In genomic region chr4:786861-787300, GRCh38 we compare ENCODE assay signal across 12 cellular contexts. TPM values are rescaled to one million over a fixed set of nuclear protein-coding genes. Genes with fewer than 3 reads are reported as not detected.
DNase-seq lines count a peak whose midpoint lies in the region; ATAC-seq and TF ChIP-seq lines count a peak whose summit lies in the region.
"Had no signal": no experiment of that assay in that cellular context is flagged by ENCODE, and none has a peak within 500 bp of the region (broad histone marks: within the 10 kb centered on the region; RNA-seq: fewer than 3 reads in every experiment).

No MANE protein-coding gene starts in this region.

- ATAC-seq in IMR-90 (ENCODE audit: low read depth) (no peak), lower lobe of right lung (peak in 1 of 2 donors; percentile 0)
- ATAC-seq: body of pancreas had no signal

- no peak overlapping the region for H2AK9ac ChIP-seq in IMR-90 (replicated peaks; ENCODE audit: low read depth, low read length, poor library complexity)

- H3K4ac ChIP-seq in IMR-90 (ENCODE audit: low read depth, low read length), result no peak overlapping the region

- H3K9ac ChIP-seq in IMR-90 (ENCODE audit: low read depth, low read length), result no peak overlapping the region
- H3K9ac ChIP-seq: neural progenitor cell had no signal

- peak; percentile 17; the same call in 1 of the 2 replicates for TF ChIP-seq CTCF in IMR-90 (conservative IDR thresholded peaks at IDR 0.05; ENCODE audit: low read depth, low read length)
- TF ChIP-seq CTCF in lower lobe of right lung (IDR thresholded peaks at IDR 0.05), result no peak
- no peak for TF ChIP-seq CTCF in testis (IDR thresholded peaks at IDR 0.05)

- H3K4me3 ChIP-seq in IMR-90 (ENCODE audit: insufficient read depth, low read depth, low read length), result no peak overlapping the region
- peak overlapping the region; percentile 49 for H3K4me3 ChIP-seq in lower lobe of right lung
- peak overlapping the region; percentile 44 to 54 for H3K4me3 ChIP-seq in testis
- H3K4me3 ChIP-seq: body of pancreas had no signal

- no peak overlapping the region for H3K14ac ChIP-seq in IMR-90 (replicated peaks; ENCODE audit: low read depth, low read length)

- no peak overlapping the region for H2BK120ac ChIP-seq in IMR-90 (ENCODE audit: low read depth, low read length)

- 45% methylated on average over 4 of the region's 16 CpGs; no CpG with 5 or more reads in 1 of the 2 experiments for WGBS in IMR-90 (ENCODE audit: extremely low coverage in 2 of 2, insufficient read length in 1 of 2), 2 experiments
- WGBS in testis, 2 donors, result 0 to 46% methylated on average over 1 to 16 of the region's 16 CpGs

- no peak overlapping the region for H3K23ac ChIP-seq in IMR-90 (ENCODE audit: low read depth, low read length)

- DNase-seq in IMR-90 (no peak), dermis blood vessel endothelial cell (peak; percentile 62), lower lobe of right lung (peak; percentile 54), testis (no peak), DMS79 treated with DMSO at 0.1 percent for 48 hours (lab: John Stamatoyannopoulos, UW) (no peak), GF-D8 (lab: John Stamatoyannopoulos, UW) (no peak), NCI-H524 treated with DMSO at 0.1 percent for 48 hours (lab: John Stamatoyannopoulos, UW) (no peak)
- DNase-seq: activated T-cell treated with anti-CD3 and anti-CD28 coated beads, Interleukin-2, amount 50 U/mL, for 1 hour; CD4-positive, alpha-beta memory T cell; NCI-H446 had no signal

- CTCF ChIA-PET in IMR-90 (lab: Yijun Ruan, JAX), result no interaction called here

- H2BK20ac ChIP-seq in IMR-90 (ENCODE audit: low read depth, low read length), result no peak overlapping the region

- H3K4me2 ChIP-seq in IMR-90 (ENCODE audit: low read depth, low read length), result no peak overlapping the region

- H3K27me3 ChIP-seq in IMR-90 (ENCODE audit: control insufficient read depth, insufficient read depth, low read length) (peaks cover 53% of the 10 kb centered on the region), lower lobe of right lung (ENCODE audit: low read depth) (peaks cover 59% of the 10 kb centered on the region), testis (no peaks in the 10 kb centered on the region)

- H3K27ac ChIP-seq in IMR-90 (ENCODE audit: insufficient read depth, low read length) (no peak overlapping the region), lower lobe of right lung (peak overlapping the region; percentile 71), testis (peak overlapping the region; percentile 31 to 50)
- H3K27ac ChIP-seq: neural progenitor cell had no signal

- no peaks in the 10 kb centered on the region for H4K20me1 ChIP-seq in IMR-90 (ENCODE audit: insufficient read depth, low read length)

- no peaks in the 10 kb centered on the region for H3K9me3 ChIP-seq in IMR-90 (ENCODE audit: control insufficient read depth, insufficient read depth, low read length)
- no peaks in the 10 kb centered on the region for H3K9me3 ChIP-seq in lower lobe of right lung
- H3K9me3 ChIP-seq in testis, result no peaks in the 10 kb centered on the region
- H3K9me3 ChIP-seq: body of pancreas had no signal

- no peak overlapping the region for H2BK15ac ChIP-seq in IMR-90 (ENCODE audit: low read depth, low read length)

- H2AK5ac ChIP-seq in IMR-90 (ENCODE audit: low read depth, low read length), result no peak overlapping the region

- intact Hi-C loops in IMR-90 (cut with micrococcal nuclease) (loop anchor here (10.0 kb wide), 1 partner anchor 148 kb away; the partner anchor contains the start of genes GAK and TMEM175), lower lobe of right lung (cut with DNase I) (no loop called here), testis (cut with DNase I; ENCODE audit: low total_unique reads) (no loop called here)

- TF ChIP-seq POLR2A in IMR-90 (IDR thresholded peaks at IDR 0.05; ENCODE audit: low read depth, low read length), result no peak
- no peak for TF ChIP-seq POLR2A in testis (IDR thresholded peaks at IDR 0.05)

- H4K8ac ChIP-seq in IMR-90 (ENCODE audit: low read depth in 2 of 2, low read length in 2 of 2), result no peak overlapping the region

- no peak overlapping the region for H4K5ac ChIP-seq in IMR-90 (ENCODE audit: low read depth, low read length)

- no peak overlapping the region for H2AFZ ChIP-seq in IMR-90 (replicated peaks; ENCODE audit: low read length, poor library complexity)
- H2AFZ ChIP-seq: neural progenitor cell had no signal

- H3K36me3 ChIP-seq in IMR-90 (ENCODE audit: control insufficient read depth, insufficient read depth, low read length), result no peaks in the 10 kb centered on the region
- H3K36me3 ChIP-seq in lower lobe of right lung, result no peaks in the 10 kb centered on the region
- H3K36me3 ChIP-seq in testis (ENCODE audit: low read depth, missing control alignments), result no peaks in the 10 kb centered on the region
- H3K36me3 ChIP-seq: neural progenitor cell had no signal

- H3K4me1 ChIP-seq in IMR-90 (ENCODE audit: control insufficient read depth, insufficient read depth, low read length) (peaks cover 5% of the 10 kb centered on the region), lower lobe of right lung (peaks cover 40% of the 10 kb centered on the region), testis (peaks cover 18% of the 10 kb centered on the region)

- no peak overlapping the region for H3K18ac ChIP-seq in IMR-90 (ENCODE audit: low read depth, low read length)

- in situ Hi-C loops in IMR-90 (cut with MboI; ENCODE audit: low sequenced_read_pairs), result no loop called here

- dilution Hi-C loops in IMR-90 (cut with HindIII; ENCODE audit: low sequenced_read_pairs, unreplicated experiment), result no loop called here

- no peak overlapping the region for H4K91ac ChIP-seq in IMR-90 (ENCODE audit: insufficient read depth, low read depth, low read length)

- no peak for TF ChIP-seq RAD21 in IMR-90 (IDR thresholded peaks at IDR 0.05; ENCODE audit: low read length)

- H3K79me1 ChIP-seq in IMR-90 (ENCODE audit: low read depth in 1 of 2, low read length in 2 of 2), result no peaks in the 10 kb centered on the region

- H3K9me1 ChIP-seq in IMR-90 (ENCODE audit: insufficient read depth, low read length), result peaks cover 3% of the 10 kb centered on the region; the same call in 1 of the 2 replicates

- H2BK5ac ChIP-seq in IMR-90 (ENCODE audit: low read depth, low read length, poor library complexity, severe bottlenecking), result no peak overlapping the region

- POLR2A ChIA-PET in IMR-90 (lab: Charles Lee; ENCODE audit: unreplicated experiment), result no interaction called here

- no peak overlapping the region for H3K56ac ChIP-seq in IMR-90 (ENCODE audit: extremely low read depth, insufficient read depth, low read length)

- no TSS peak for BruUV-seq in IMR-90 (replicated peaks; lab: Mats Ljungman, UMichigan)

TF ChIP-seq in IMR-90, 13 proteins besides CTCF, POLR2A, EP300 and RAD21:
- TF ChIP-seq FOS (IDR thresholded peaks at IDR 0.05; ENCODE audit: low read depth, low read length), result no peak
- TF ChIP-seq ELK1 (IDR thresholded peaks at IDR 0.05; ENCODE audit: borderline replicate concordance, low read depth, low read length), result no peak
- no peak for TF ChIP-seq RCOR1 (IDR thresholded peaks at IDR 0.05; ENCODE audit: insufficient replicate concordance, low read length)
- no peak for TF ChIP-seq USF2 (IDR thresholded peaks at IDR 0.05; ENCODE audit: low read depth, low read length)
- TF ChIP-seq MAFK (IDR thresholded peaks at IDR 0.05; ENCODE audit: low read depth, low read length), result no peak

RNA-seq across cellular contexts. Expression of gene CPLX1, which starts 39.0 kb away (rescaled TPM):
- total RNA-seq in IMR-90 (2012; rRNA removed) (not detected in 2 replicates), dermis blood vessel endothelial cell (0.09 and 0.34 TPM in 2 replicates), lower lobe of right lung (3.9 TPM), testis (1 to 10 TPM; 5.5 to 8.2 TPM)
- polyA plus RNA-seq in IMR-90 (2012; rRNA removed) (0.05 and 0.06 TPM in 2 replicates), testis (ENCODE audit: insufficient read depth, low read depth, low replicate concordance) (4.4 TPM)
- polyA plus RNA-seq in IMR-90 (2012; cell fraction: cytosol; rRNA removed), result 0.05 and 0.13 TPM in 2 replicates
- 0.25 and 0.30 TPM in 2 replicates for polyA plus RNA-seq in IMR-90 (2012; cell fraction: nucleus; rRNA removed; ENCODE audit: low replicate concordance)

Comparison
In these comparisons a context has a peak if more than half of its experiments do, and no peak if none do; other contexts are left out.
1. DNase-seq: peak in dermis blood vessel endothelial cell (single experiment) and lower lobe of right lung (single experiment); none in IMR-90 (single experiment), testis (single experiment), DMS79 treated with DMSO at 0.1 percent for 48 hours (single experiment), GF-D8 (single experiment) and NCI-H524 treated with DMSO at 0.1 percent for 48 hours (single experiment).